ENCODE assay signal across 27 cellular contexts in genomic region chr10:63641799-63642198, GRCh38.
"Had no signal": no experiment of that assay in that cellular context is flagged by ENCODE, and none has a peak within 500 bp of the region (broad histone marks: within the 10 kb centered on the region; RNA-seq: fewer than 3 reads in every experiment).

No MANE protein-coding gene starts in this region.

- H3K9me3 ChIP-seq: adrenal gland, body of pancreas, colonic mucosa, esophagus squamous epithelium, heart left ventricle had no signal

- FAIRE-seq: endothelial cell of umbilical vein had no signal

- H3K27me3 ChIP-seq: adrenal gland, body of pancreas, colonic mucosa, esophagus squamous epithelium, heart left ventricle had no signal

- ATAC-seq: activated CD4-positive, alpha-beta T cell treated with anti-CD3 and anti-CD28 coated beads for 36 hours; activated CD8-positive, alpha-beta T cell treated with anti-CD3 and anti-CD28 coated beads for 36 hours; activated naive CD8-positive, alpha-beta T cell treated with anti-CD3 and anti-CD28 coated beads, Interleukin-2, amount 50 U/mL, for 24 hours; activated T-cell treated with anti-CD3 and anti-CD28 coated beads, Interleukin-2, amount 50 U/mL, for 4 hours; body of pancreas; heart left ventricle had no signal

- DNase-seq: activated CD4-positive, alpha-beta T cell treated with anti-CD3 and anti-CD28 coated beads for 36 hours; activated CD4-positive, alpha-beta T cell treated with anti-CD3 and anti-CD28 coated beads, Interleukin-2, amount 10 ng/mL, durations not matched to agents 7 days and 5 days; activated CD4-positive, alpha-beta T cell treated with anti-CD3 and anti-CD28 coated beads, Interleukin-2, amount 50 U/mL, for 48 hours; activated CD4-positive, CD25-positive, alpha-beta regulatory T cell; activated CD4-positive, CD25-positive, alpha-beta regulatory T cell treated with anti-CD3 and anti-CD28 coated beads, Interleukin-2, amount 50 U/mL, for 72 hours; activated CD8-positive, alpha-beta memory T cell treated with anti-CD3 and anti-CD28 coated beads for 24 hours; activated CD8-positive, alpha-beta T cell treated with anti-CD3 and anti-CD28 coated beads for 36 hours; activated effector memory CD4-positive, alpha-beta T cell treated with anti-CD3 and anti-CD28 coated beads, Interleukin-2, amount 50 U/mL, for 16 hours; activated naive CD4-positive, alpha-beta T cell treated with anti-CD3 and anti-CD28 coated beads for 36 hours; activated naive CD8-positive, alpha-beta T cell treated with anti-CD3 and anti-CD28 coated beads for 36 hours; activated naive CD8-positive, alpha-beta T cell treated with anti-CD3 and anti-CD28 coated beads, Interleukin-2, amount 50 U/mL, for 24 hours; activated T-cell treated with anti-CD3 and anti-CD28 coated beads, Interleukin-2, amount 50 U/mL, for 4 hours; adrenal gland; amygdala; aorta; body of pancreas; central memory CD4-positive, alpha-beta T cell; cerebellar nuclear complex; colonic mucosa; effector CD8-positive, alpha-beta T cell; esophagus squamous epithelium; foreskin melanocyte; glutamatergic neuron; heart left ventricle; T-helper 2 cell had no signal

- H3K36me3 ChIP-seq: adrenal gland, colonic mucosa, esophagus squamous epithelium, heart left ventricle had no signal

- H3K4me3 ChIP-seq: adrenal gland, body of pancreas, colonic mucosa, esophagus squamous epithelium, heart left ventricle had no signal

- H3K27ac ChIP-seq: adrenal gland, body of pancreas, colonic mucosa, epithelial cell of prostate, esophagus squamous epithelium had no signal

- H3K4me1 ChIP-seq: colonic mucosa, esophagus squamous epithelium had no signal
